In genomic region chr10:27783660-27784059, GRCh38 we compare ENCODE assay signal across 2 cellular contexts.
TF ChIP-seq lines count a peak whose summit lies in the region.

No MANE protein-coding gene starts in this region.

TF ChIP-seq in SK-N-SH, 30 proteins besides CTCF, POLR2A, EP300 and RAD21 (continued from another document):
- TF ChIP-seq, protein P1, sequence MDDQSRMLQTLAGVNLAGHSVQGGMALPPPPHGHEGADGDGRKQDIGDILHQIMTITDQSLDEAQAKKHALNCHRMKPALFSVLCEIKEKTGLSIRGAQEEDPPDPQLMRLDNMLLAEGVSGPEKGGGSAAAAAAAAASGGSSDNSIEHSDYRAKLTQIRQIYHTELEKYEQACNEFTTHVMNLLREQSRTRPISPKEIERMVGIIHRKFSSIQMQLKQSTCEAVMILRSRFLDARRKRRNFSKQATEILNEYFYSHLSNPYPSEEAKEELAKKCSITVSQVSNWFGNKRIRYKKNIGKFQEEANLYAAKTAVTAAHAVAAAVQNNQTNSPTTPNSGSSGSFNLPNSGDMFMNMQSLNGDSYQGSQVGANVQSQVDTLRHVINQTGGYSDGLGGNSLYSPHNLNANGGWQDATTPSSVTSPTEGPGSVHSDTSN (IDR thresholded peaks at IDR 0.05) = no peak
- no peak for TF ChIP-seq RFX5 (IDR thresholded peaks at IDR 0.05; ENCODE audit: low read length)
- no peak for TF ChIP-seq RXRA (IDR thresholded peaks at IDR 0.05; ENCODE audit: borderline replicate concordance, low read depth)
- TF ChIP-seq, protein P2, sequence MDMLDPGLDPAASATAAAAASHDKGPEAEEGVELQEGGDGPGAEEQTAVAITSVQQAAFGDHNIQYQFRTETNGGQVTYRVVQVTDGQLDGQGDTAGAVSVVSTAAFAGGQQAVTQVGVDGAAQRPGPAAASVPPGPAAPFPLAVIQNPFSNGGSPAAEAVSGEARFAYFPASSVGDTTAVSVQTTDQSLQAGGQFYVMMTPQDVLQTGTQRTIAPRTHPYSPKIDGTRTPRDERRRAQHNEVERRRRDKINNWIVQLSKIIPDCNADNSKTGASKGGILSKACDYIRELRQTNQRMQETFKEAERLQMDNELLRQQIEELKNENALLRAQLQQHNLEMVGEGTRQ (IDR thresholded peaks at IDR 0.05; ENCODE audit: borderline replicate concordance, low read depth, low read length) = no peak
- no peak for TF ChIP-seq FOSL2 (IDR thresholded peaks at IDR 0.05; ENCODE audit: borderline replicate concordance, low read depth)

TF ChIP-seq in SK-N-SH treated with all-trans-retinoic acid at 6 μM for 48 hours, 23 proteins besides CTCF, POLR2A, EP300 and RAD21 (continued from another document):
- TF ChIP-seq CSRNP3 (CRISPR knock-in tag; IDR thresholded peaks at IDR 0.05) = no peak
- no peak for TF ChIP-seq ZNF8 (CRISPR knock-in tag; IDR thresholded peaks at IDR 0.05)
- TF ChIP-seq RARB (CRISPR knock-in tag; IDR thresholded peaks at IDR 0.05) = no peak
- TF ChIP-seq ISL1 (CRISPR knock-in tag; IDR thresholded peaks at IDR 0.05) = no peak
- TF ChIP-seq, protein P3, sequence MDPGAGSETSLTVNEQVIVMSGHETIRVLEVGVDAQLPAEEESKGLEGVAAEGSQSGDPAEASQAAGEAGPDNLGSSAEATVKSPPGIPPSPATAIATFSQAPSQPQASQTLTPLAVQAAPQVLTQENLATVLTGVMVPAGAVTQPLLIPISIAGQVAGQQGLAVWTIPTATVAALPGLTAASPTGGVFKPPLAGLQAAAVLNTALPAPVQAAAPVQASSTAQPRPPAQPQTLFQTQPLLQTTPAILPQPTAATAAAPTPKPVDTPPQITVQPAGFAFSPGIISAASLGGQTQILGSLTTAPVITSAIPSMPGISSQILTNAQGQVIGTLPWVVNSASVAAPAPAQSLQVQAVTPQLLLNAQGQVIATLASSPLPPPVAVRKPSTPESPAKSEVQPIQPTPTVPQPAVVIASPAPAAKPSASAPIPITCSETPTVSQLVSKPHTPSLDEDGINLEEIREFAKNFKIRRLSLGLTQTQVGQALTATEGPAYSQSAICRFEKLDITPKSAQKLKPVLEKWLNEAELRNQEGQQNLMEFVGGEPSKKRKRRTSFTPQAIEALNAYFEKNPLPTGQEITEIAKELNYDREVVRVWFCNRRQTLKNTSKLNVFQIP (CRISPR knock-in tag; IDR thresholded peaks at IDR 0.05; ENCODE audit: borderline replicate concordance, low read depth) = no peak
- no peak for TF ChIP-seq ZNF70 (CRISPR knock-in tag; IDR thresholded peaks at IDR 0.05)
- TF ChIP-seq GLIS3 (CRISPR knock-in tag; IDR thresholded peaks at IDR 0.05) = no peak
